Comparison of ENCODE assay signal across 13 cellular contexts in genomic region chrX:152873361-152873760, GRCh38. TPM values are rescaled to one million over a fixed set of nuclear protein-coding genes. Genes with fewer than 3 reads are reported as not detected.
DNase-seq lines count a peak whose midpoint lies in the region; ATAC-seq and TF ChIP-seq lines count a peak whose summit lies in the region.
"Had no signal": no experiment of that assay in that cellular context is flagged by ENCODE, and none has a peak within 500 bp of the region (broad histone marks: within the 10 kb centered on the region; RNA-seq: fewer than 3 reads in every experiment).

No MANE protein-coding gene starts in this region.

- no peaks in the 10 kb centered on the region for H3K4me1 ChIP-seq in spleen
- H3K4me1 ChIP-seq: A549, Caco-2 had no signal

- H3K27ac ChIP-seq in spleen: no peak overlapping the region
- H3K27ac ChIP-seq: A549, GM23248 had no signal

- 69 to 100% (median 83%) methylated on average over 1 to 2 of the region's 2 CpGs for WGBS in spleen, 5 donors

- H3K27me3 ChIP-seq in spleen (replicated peaks in 1 of 7): no peaks in the 10 kb centered on the region

- ATAC-seq in natural killer cell: no peak
- ATAC-seq in natural killer cell treated with Interleukin-12 subunit alpha and Interleukin-12 subunit beta and Interleukin-15 and Interleukin-18, amount 100 ng/mL, for 72 hours: no peak
- ATAC-seq: A549, HCT116, HepG2 had no signal

- H3K4me3 ChIP-seq in spleen: no peak overlapping the region
- H3K4me3 ChIP-seq: A549, GM23248 had no signal

- intact Hi-C loops in natural killer cell (cut with micrococcal nuclease): no loop called here
- intact Hi-C loops in activated T-helper 2 cell treated with anti-CD3 and anti-CD28 coated beads, Interferon-gamma antibody, Interleukin-2, Interleukin-4, amounts not matched to agents 10 μg/mL and 5 μg/mL and 100 μg/mL, durations not matched to agents 14 hours and 24 hours and 36 hours (cut with micrococcal nuclease): no loop called here
- intact Hi-C loops in spleen (cut with DNase I; ENCODE audit: low total_unique reads): no loop called here

- peaks cover 18 to 21% of the 10 kb centered on the region in 2 donors for H3K4me1 Mint-ChIP-seq in natural killer cell
- H3K4me1 Mint-ChIP-seq in natural killer cell treated with Interleukin-12 subunit alpha and Interleukin-12 subunit beta and Interleukin-15 and Interleukin-18, amount 100 ng/mL, for 72 hours (ENCODE audit: low read depth in 2 of 2): peaks cover 12 to 15% of the 10 kb centered on the region in 2 donors
- peaks cover 5% of the 10 kb centered on the region for H3K4me1 Mint-ChIP-seq in activated T-helper 2 cell treated with anti-CD3 and anti-CD28 coated beads, Interferon-gamma antibody, Interleukin-2, Interleukin-4, amounts not matched to agents 10 μg/mL and 5 μg/mL and 100 μg/mL, durations not matched to agents 14 hours and 24 hours and 36 hours (ENCODE audit: low read depth)
- H3K4me1 Mint-ChIP-seq: CD14-positive monocyte had no signal

- no peak for TF ChIP-seq CTCF in natural killer cell (IDR thresholded peaks at IDR 0.05)
- TF ChIP-seq CTCF in spleen (IDR thresholded peaks at IDR 0.05 in 8 of 11, conservative IDR thresholded peaks at IDR 0.05 in 3 of 11): no peak

- H3K36me3 Mint-ChIP-seq in natural killer cell: no peaks in the 10 kb centered on the region
- H3K36me3 Mint-ChIP-seq in natural killer cell treated with Interleukin-12 subunit alpha and Interleukin-12 subunit beta and Interleukin-15 and Interleukin-18, amount 100 ng/mL, for 72 hours: no peaks in the 10 kb centered on the region
- peaks cover 28% of the 10 kb centered on the region for H3K36me3 Mint-ChIP-seq in activated T-helper 2 cell treated with anti-CD3 and anti-CD28 coated beads, Interferon-gamma antibody, Interleukin-2, Interleukin-4, amounts not matched to agents 10 μg/mL and 5 μg/mL and 100 μg/mL, durations not matched to agents 14 hours and 24 hours and 36 hours (ENCODE audit: low read depth)

- no peaks in the 10 kb centered on the region for H3K27me3 Mint-ChIP-seq in natural killer cell (ENCODE audit: low read depth in 2 of 2)
- H3K27me3 Mint-ChIP-seq in natural killer cell treated with Interleukin-12 subunit alpha and Interleukin-12 subunit beta and Interleukin-15 and Interleukin-18, amount 100 ng/mL, for 72 hours: peaks cover 0 to 13% of the 10 kb centered on the region in 2 donors
- H3K27me3 Mint-ChIP-seq in activated T-helper 2 cell treated with anti-CD3 and anti-CD28 coated beads, Interferon-gamma antibody, Interleukin-2, Interleukin-4, amounts not matched to agents 10 μg/mL and 5 μg/mL and 100 μg/mL, durations not matched to agents 14 hours and 24 hours and 36 hours (ENCODE audit: low read depth): no peaks in the 10 kb centered on the region

- H3K4me3 Mint-ChIP-seq in natural killer cell: peak overlapping the region; percentile 26
- no peak overlapping the region for H3K4me3 Mint-ChIP-seq in natural killer cell treated with Interleukin-12 subunit alpha and Interleukin-12 subunit beta and Interleukin-15 and Interleukin-18, amount 100 ng/mL, for 72 hours
- H3K4me3 Mint-ChIP-seq in activated T-helper 2 cell treated with anti-CD3 and anti-CD28 coated beads, Interferon-gamma antibody, Interleukin-2, Interleukin-4, amounts not matched to agents 10 μg/mL and 5 μg/mL and 100 μg/mL, durations not matched to agents 14 hours and 24 hours and 36 hours (ENCODE audit: low read depth): no peak overlapping the region
- H3K4me3 Mint-ChIP-seq: CD14-positive monocyte; CD8-positive, alpha-beta memory T cell had no signal

- no peaks in the 10 kb centered on the region for H3K9me3 ChIP-seq in spleen
- H3K9me3 ChIP-seq: A549, Caco-2 had no signal

- DNase-seq in natural killer cell (no peak), mesenteric fat pad (ENCODE audit: low spot score) (peak; percentile 71), spleen (no peak), GM19238 (ENCODE audit: insufficient read length, low spot score) (no peak)
- DNase-seq in natural killer cell treated with Interleukin-12 subunit alpha and Interleukin-12 subunit beta and Interleukin-15 and Interleukin-18, amount 100 ng/mL, for 72 hours (ENCODE audit: low spot score): no peak
- no peak for DNase-seq in activated T-helper 2 cell treated with anti-CD3 and anti-CD28 coated beads, Interferon-gamma antibody, Interleukin-2, Interleukin-4, amounts not matched to agents 10 μg/mL and 5 μg/mL and 100 μg/mL, durations not matched to agents 14 hours and 24 hours and 36 hours (ENCODE audit: low spot score)
- DNase-seq: Caco-2; CD8-positive, alpha-beta memory T cell; GM23248 had no signal

- TF ChIP-seq POLR2A in spleen (IDR thresholded peaks at IDR 0.05): no peak

- H3K36me3 ChIP-seq in spleen: peaks cover 0 to 30% (median 8%) of the 10 kb centered on the region in 6 donors

- no peaks in the 10 kb centered on the region for H3K9me3 Mint-ChIP-seq in natural killer cell
- H3K9me3 Mint-ChIP-seq in natural killer cell treated with Interleukin-12 subunit alpha and Interleukin-12 subunit beta and Interleukin-15 and Interleukin-18, amount 100 ng/mL, for 72 hours: no peaks in the 10 kb centered on the region
- H3K9me3 Mint-ChIP-seq in activated T-helper 2 cell treated with anti-CD3 and anti-CD28 coated beads, Interferon-gamma antibody, Interleukin-2, Interleukin-4, amounts not matched to agents 10 μg/mL and 5 μg/mL and 100 μg/mL, durations not matched to agents 14 hours and 24 hours and 36 hours: no peaks in the 10 kb centered on the region
- H3K9me3 Mint-ChIP-seq: CD8-positive, alpha-beta memory T cell had no signal

- peak overlapping the region; percentile 4 to 77 for H3K27ac Mint-ChIP-seq in natural killer cell
- peak overlapping the region in 1 of 2 donors; percentile 84 for H3K27ac Mint-ChIP-seq in natural killer cell treated with Interleukin-12 subunit alpha and Interleukin-12 subunit beta and Interleukin-15 and Interleukin-18, amount 100 ng/mL, for 72 hours
- H3K27ac Mint-ChIP-seq in activated T-helper 2 cell treated with anti-CD3 and anti-CD28 coated beads, Interferon-gamma antibody, Interleukin-2, Interleukin-4, amounts not matched to agents 10 μg/mL and 5 μg/mL and 100 μg/mL, durations not matched to agents 14 hours and 24 hours and 36 hours: peak overlapping the region; percentile 42
- H3K27ac Mint-ChIP-seq: CD14-positive monocyte had no signal

RNA-seq across cellular contexts. Expression of gene ZNF185, which starts 24.5 kb away (rescaled TPM):
- total RNA-seq in natural killer cell (10 to 100 TPM in 1 of 3 donors, 1 to 10 TPM in 2; 1.9 to 12.4 (median 6.5) TPM), mesenteric fat pad (6.3 TPM), spleen (10 to 100 TPM in 3 of 7 donors, 1 to 10 TPM in 4; 6.6 to 13.8 (median 8.3) TPM)
- total RNA-seq in natural killer cell treated with Interleukin-12 subunit alpha and Interleukin-12 subunit beta and Interleukin-15 and Interleukin-18, amount 100 ng/mL, for 72 hours: 1 to 10 TPM in 1 of 2 donors, under 1 TPM in 1; 0.48 to 1.5 TPM
- 0.68 and 0.83 TPM in 2 replicates for total RNA-seq in activated T-helper 2 cell treated with anti-CD3 and anti-CD28 coated beads, Interferon-gamma antibody, Interleukin-2, Interleukin-4, amounts not matched to agents 10 μg/mL and 5 μg/mL and 100 μg/mL, durations not matched to agents 14 hours and 24 hours and 36 hours
- 1 to 10 TPM; 2.0 to 2.7 (median 2.4) TPM for polyA plus RNA-seq in spleen

RNA-seq across cellular contexts. Expression of gene NSDHL, which starts 42.5 kb away (rescaled TPM):
- total RNA-seq in natural killer cell (1 to 10 TPM; 4.9 to 8.2 (median 7.9) TPM), mesenteric fat pad (35.4 TPM), spleen (10 to 100 TPM in 2 of 7 donors, 1 to 10 TPM in 5; 8.1 to 11.2 (median 9.9) TPM)
- 10 to 100 TPM; 21.1 to 22.2 TPM for total RNA-seq in natural killer cell treated with Interleukin-12 subunit alpha and Interleukin-12 subunit beta and Interleukin-15 and Interleukin-18, amount 100 ng/mL, for 72 hours
- total RNA-seq in activated T-helper 2 cell treated with anti-CD3 and anti-CD28 coated beads, Interferon-gamma antibody, Interleukin-2, Interleukin-4, amounts not matched to agents 10 μg/mL and 5 μg/mL and 100 μg/mL, durations not matched to agents 14 hours and 24 hours and 36 hours: 25.9 and 26.7 TPM in 2 replicates
- polyA plus RNA-seq in spleen: 1 to 10 TPM; 6.1 to 8.3 (median 7.2) TPM

RNA-seq across cellular contexts. Expression of gene CETN2, which starts 42.8 kb away (rescaled TPM):
- total RNA-seq in natural killer cell (10 to 100 TPM in 1 of 3 donors, 1 to 10 TPM in 2; 8.3 to 11.0 (median 9.8) TPM), mesenteric fat pad (22.1 TPM), spleen (10 to 100 TPM in 6 of 7 donors, 1 to 10 TPM in 1; 9.4 to 19.6 (median 11.8) TPM)
- total RNA-seq in natural killer cell treated with Interleukin-12 subunit alpha and Interleukin-12 subunit beta and Interleukin-15 and Interleukin-18, amount 100 ng/mL, for 72 hours: 10 to 100 TPM in 1 of 2 donors, 1 to 10 TPM in 1; 9.4 to 12.7 TPM
- total RNA-seq in activated T-helper 2 cell treated with anti-CD3 and anti-CD28 coated beads, Interferon-gamma antibody, Interleukin-2, Interleukin-4, amounts not matched to agents 10 μg/mL and 5 μg/mL and 100 μg/mL, durations not matched to agents 14 hours and 24 hours and 36 hours: 9.9 and 11.3 TPM in 2 replicates
- polyA plus RNA-seq in spleen: 10 to 100 TPM; 17.8 to 25.0 (median 21.2) TPM
